Comparison of ENCODE assay signal across 1 cellular context in genomic region chr5:6705088-6705487, GRCh38.
TF ChIP-seq lines count a peak whose summit lies in the region.

No MANE protein-coding gene starts in this region.

TF ChIP-seq in GM23338, 12 proteins besides CTCF, POLR2A, EP300 and RAD21 (continued from another document):
- no peak for TF ChIP-seq ZNF462 (CRISPR knock-in tag; IDR thresholded peaks at IDR 0.05)
